Comparison of ENCODE assay signal across 1 cellular context in the genomic region with DNA sequence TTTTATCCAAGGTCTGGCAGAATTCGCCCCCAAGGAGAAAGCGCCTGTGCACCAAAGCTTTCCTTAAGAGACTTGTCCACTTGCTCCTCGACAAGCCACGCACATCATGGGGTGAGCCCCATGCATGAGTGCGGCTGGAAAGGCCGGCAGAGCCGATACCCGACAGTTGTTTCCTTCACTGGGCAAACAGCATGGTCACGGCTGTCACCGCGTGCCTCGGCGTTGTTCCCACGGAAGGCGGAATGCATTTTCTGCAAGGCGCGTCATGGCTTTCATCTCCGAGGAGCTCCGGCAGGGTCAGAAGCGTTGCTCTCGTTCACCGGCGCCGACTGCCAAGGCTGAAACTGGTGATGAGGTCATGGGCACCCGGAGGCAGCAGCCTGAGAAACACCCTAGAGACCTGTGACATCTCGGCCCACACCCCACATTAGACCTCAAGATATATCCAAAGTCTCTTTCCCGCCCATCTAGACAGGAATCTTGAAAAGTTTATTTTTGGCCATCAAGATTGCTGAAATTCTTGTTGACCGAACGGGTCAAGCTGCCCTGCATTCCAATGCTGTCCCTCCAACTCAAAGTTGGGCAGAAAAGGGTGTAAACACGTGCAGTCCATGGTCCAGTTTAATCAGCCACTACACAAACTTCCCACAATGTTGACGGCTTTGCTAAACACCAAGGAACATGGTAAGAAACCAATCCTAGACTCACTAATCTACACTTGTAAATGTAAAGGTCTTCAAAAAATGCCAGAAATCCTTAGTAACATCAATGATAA.
A peak's percentile ranks its signal among the peaks of the same experiment; 100 is the strongest.
TF ChIP-seq lines count a peak whose summit lies in the region.

No MANE protein-coding gene starts in this region.

TF ChIP-seq in H1, 55 proteins besides CTCF, POLR2A, EP300 and RAD21 (continued from another document):
- no peak for TF ChIP-seq MAFK (IDR thresholded peaks at IDR 0.05; ENCODE audit: low read depth, low read length)
- TF ChIP-seq SIRT6 (IDR thresholded peaks at IDR 0.05; ENCODE audit: low read length) = no peak
- TF ChIP-seq POU5F1 (IDR thresholded peaks at IDR 0.05; ENCODE audit: low read depth, low read length) = no peak
- TF ChIP-seq, protein P1, sequence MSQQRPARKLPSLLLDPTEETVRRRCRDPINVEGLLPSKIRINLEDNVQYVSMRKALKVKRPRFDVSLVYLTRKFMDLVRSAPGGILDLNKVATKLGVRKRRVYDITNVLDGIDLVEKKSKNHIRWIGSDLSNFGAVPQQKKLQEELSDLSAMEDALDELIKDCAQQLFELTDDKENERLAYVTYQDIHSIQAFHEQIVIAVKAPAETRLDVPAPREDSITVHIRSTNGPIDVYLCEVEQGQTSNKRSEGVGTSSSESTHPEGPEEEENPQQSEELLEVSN (IDR thresholded peaks at IDR 0.05) = peak; percentile 63
- TF ChIP-seq PHF8 (conservative IDR thresholded peaks at IDR 0.05; ENCODE audit: low read depth, low read length) = no peak
- no peak for TF ChIP-seq RNF2 (IDR thresholded peaks at IDR 0.05; ENCODE audit: borderline replicate concordance, low read depth, low read length, missing control alignments, poor library complexity, severe bottlenecking)
- no peak for TF ChIP-seq RBBP5 (IDR thresholded peaks at IDR 0.05; ENCODE audit: borderline replicate concordance, low read depth, low read length)
- no peak for TF ChIP-seq CHD2 (IDR thresholded peaks at IDR 0.05; ENCODE audit: low read length)
- TF ChIP-seq JUN (IDR thresholded peaks at IDR 0.05; ENCODE audit: low read depth, low read length) = no peak
- no peak for TF ChIP-seq YY1 (IDR thresholded peaks at IDR 0.05; ENCODE audit: low read depth, low read length)
- TF ChIP-seq EZH2 (IDR thresholded peaks at IDR 0.05; ENCODE audit: low read depth, low read length, severe bottlenecking) = no peak
- no peak for TF ChIP-seq RFX5 (IDR thresholded peaks at IDR 0.05; ENCODE audit: borderline replicate concordance, low read depth, low read length)
- TF ChIP-seq EGR1 (IDR thresholded peaks at IDR 0.05; ENCODE audit: borderline replicate concordance, low read depth, low read length) = no peak
- TF ChIP-seq CTBP2 (IDR thresholded peaks at IDR 0.05; ENCODE audit: borderline replicate concordance, insufficient read depth, insufficient read length, low read length) = no peak
- TF ChIP-seq BCL11A (IDR thresholded peaks at IDR 0.05; ENCODE audit: low read depth in 2 of 2, low read length in 2 of 2) = no peak
- TF ChIP-seq ASH2L (IDR thresholded peaks at IDR 0.05; ENCODE audit: low read length) = peak; percentile 61
- TF ChIP-seq, protein P2, sequence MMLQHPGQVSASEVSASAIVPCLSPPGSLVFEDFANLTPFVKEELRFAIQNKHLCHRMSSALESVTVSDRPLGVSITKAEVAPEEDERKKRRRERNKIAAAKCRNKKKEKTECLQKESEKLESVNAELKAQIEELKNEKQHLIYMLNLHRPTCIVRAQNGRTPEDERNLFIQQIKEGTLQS (IDR thresholded peaks at IDR 0.05; ENCODE audit: insufficient read depth, low read depth, low read length) = no peak
- TF ChIP-seq CEBPB (IDR thresholded peaks at IDR 0.05; ENCODE audit: low read depth, low read length) = no peak
- peak; percentile 40; the same call in 1 of the 2 replicates for TF ChIP-seq JUND (IDR thresholded peaks at IDR 0.05; ENCODE audit: low read length)
- TF ChIP-seq SIN3A (conservative IDR thresholded peaks at IDR 0.05 in 1 of 2, IDR thresholded peaks at IDR 0.05 in 1 of 2; ENCODE audit: low read depth in 1 of 2, low read length in 2 of 2) = 0 out of 4 replicates have a peak, but pooled peaks of 1 of the 2 experiments have one; percentile 15
- TF ChIP-seq SUZ12 (IDR thresholded peaks at IDR 0.05; ENCODE audit: low read length) = no peak
- no peak for TF ChIP-seq BACH1 (IDR thresholded peaks at IDR 0.05; ENCODE audit: low read length)
- TF ChIP-seq NRF1 (IDR thresholded peaks at IDR 0.05; ENCODE audit: low read depth, low read length) = no peak
- TF ChIP-seq TBP (IDR thresholded peaks at IDR 0.05; ENCODE audit: low read depth, low read length) = no peak
- no peak for TF ChIP-seq BRCA1 (IDR thresholded peaks at IDR 0.05; ENCODE audit: low read depth, low read length)
- TF ChIP-seq CREB1 (IDR thresholded peaks at IDR 0.05) = 0 out of 2 replicates have a peak, but pooled peaks have one; percentile 26
- TF ChIP-seq, protein P3, sequence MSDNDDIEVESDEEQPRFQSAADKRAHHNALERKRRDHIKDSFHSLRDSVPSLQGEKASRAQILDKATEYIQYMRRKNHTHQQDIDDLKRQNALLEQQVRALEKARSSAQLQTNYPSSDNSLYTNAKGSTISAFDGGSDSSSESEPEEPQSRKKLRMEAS (IDR thresholded peaks at IDR 0.05) = peak; percentile 69
- TF ChIP-seq TEAD4 (IDR thresholded peaks at IDR 0.05; ENCODE audit: low read depth, low read length) = 0 out of 2 replicates have a peak, but pooled peaks have one; percentile 21
- TF ChIP-seq NANOG (IDR thresholded peaks at IDR 0.05; ENCODE audit: insufficient read depth, low read depth, low read length, poor library complexity, severe bottlenecking) = no peak
